In the genomic region with DNA sequence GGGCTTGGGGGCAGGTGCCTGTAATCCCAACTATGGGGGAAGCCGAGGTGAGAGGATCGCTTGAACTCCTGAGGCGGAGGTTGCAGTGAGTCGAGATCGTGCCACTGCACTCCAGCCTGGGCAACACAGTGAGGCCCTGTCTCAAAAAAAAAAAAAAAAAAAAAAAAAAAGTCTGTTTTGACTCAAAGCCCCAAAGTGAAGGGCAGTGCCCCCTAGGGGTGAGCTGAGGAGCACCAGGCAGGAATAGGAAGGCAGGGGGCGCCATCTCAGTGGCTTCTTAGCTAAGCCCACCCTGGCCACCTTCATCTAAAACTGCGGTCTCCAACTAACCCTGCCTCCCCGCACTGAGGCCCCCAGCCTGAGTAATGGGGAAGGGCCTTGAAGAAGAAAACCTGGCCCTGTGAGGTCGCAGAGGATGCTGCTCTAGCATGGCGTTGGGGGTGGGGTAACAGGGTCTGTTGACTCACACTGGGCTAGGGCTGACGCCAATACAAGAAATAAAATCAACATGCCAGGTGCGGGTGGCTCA, we compare ENCODE assay signal across 8 cellular contexts. TPM values are rescaled to one million over a fixed set of nuclear protein-coding genes. Genes with fewer than 3 reads are reported as not detected.
A peak's percentile ranks its signal among the peaks of the same experiment; 100 is the strongest.
DNase-seq lines count a peak whose midpoint lies in the region; ATAC-seq and TF ChIP-seq lines count a peak whose summit lies in the region.

No MANE protein-coding gene starts in this region.

- BruUV-seq in OCI-LY7 (replicated peaks; lab: Mats Ljungman, UMichigan): no TSS peak

- H3K27ac Mint-ChIP-seq in activated CD4-positive, alpha-beta T cell treated with anti-CD3 and anti-CD28 coated beads for 36 hours: no peak overlapping the region

- intact Hi-C loops in activated CD4-positive, alpha-beta T cell treated with anti-CD3 and anti-CD28 coated beads for 36 hours (cut with DNase I, micrococcal nuclease): loop anchor here (1.0 to 10.0 kb wide), 2 partner anchors 108 kb away; no protein-coding TSS in a partner anchor
- intact Hi-C loops in OCI-LY7 (cut with micrococcal nuclease; ENCODE audit: unreplicated experiment): no loop called here

- no peak overlapping the region for H3K4me3 Mint-ChIP-seq in activated CD4-positive, alpha-beta T cell treated with anti-CD3 and anti-CD28 coated beads for 36 hours

- DNase-seq in activated CD4-positive, alpha-beta T cell treated with anti-CD3 and anti-CD28 coated beads for 36 hours: peak; percentile 79
- no peak for DNase-seq in activated CD4-positive, alpha-beta T cell treated with anti-CD3 and anti-CD28 coated beads for 1 hour
- peak; percentile 60 for DNase-seq in OCI-LY7 (ENCODE audit: low spot score)
- no peak for DNase-seq in astrocyte of the cerebellum (ENCODE audit: low read depth)
- no peak for DNase-seq in lung (ENCODE audit: low spot score)
- DNase-seq in NCI-H524 treated with DMSO at 0.1 percent for 48 hours (lab: John Stamatoyannopoulos, UW): no peak

- H3K4me1 Mint-ChIP-seq in activated CD4-positive, alpha-beta T cell treated with anti-CD3 and anti-CD28 coated beads for 36 hours: no peaks in the 10 kb centered on the region

- no peaks in the 10 kb centered on the region for H3K9me3 ChIP-seq in OCI-LY7 (ENCODE audit: low read length)
- H3K9me3 ChIP-seq in lung (ENCODE audit: control insufficient read depth in 2 of 2, insufficient read depth in 1 of 2, low read length in 1 of 2): no peaks in the 10 kb centered on the region

- in situ Hi-C loops in astrocyte of the cerebellum (cut with HindIII; ENCODE audit: low sequenced_read_pairs): no loop called here

- 89 to 91% methylated on average over 12 of the region's 12 CpGs for WGBS in lung, 2 donors

- no peak overlapping the region for H3K4me2 ChIP-seq in OCI-LY7 (ENCODE audit: low read length)

- H3K27me3 ChIP-seq in lung (ENCODE audit: control insufficient read depth, insufficient read depth): no peaks in the 10 kb centered on the region

- peak; percentile 71 for ATAC-seq in activated CD4-positive, alpha-beta T cell treated with anti-CD3 and anti-CD28 coated beads for 36 hours
- ATAC-seq in lung (ENCODE audit: insufficient read depth, low FRiP score) (no peak), GM18520 (IDR thresholded peaks at IDR 0.05; ENCODE audit: unreplicated experiment) (no peak), HG02885 (IDR thresholded peaks at IDR 0.05; ENCODE audit: poor library complexity, unreplicated experiment) (no peak)

- POLR2A ChIA-PET in activated CD4-positive, alpha-beta T cell treated with anti-CD3 and anti-CD28 coated beads for 36 hours (lab: Charles Lee): interaction anchor here (0.6 kb wide), 2 partner anchors 10 to 534 kb away, joined by 3 to 5 read pairs; no protein-coding TSS in a partner anchor
- POLR2A ChIA-PET in OCI-LY7 (lab: Charles Lee): interaction anchor here (0.5 kb wide), 1 partner anchor 1127 kb away, joined by 4 read pairs; no protein-coding TSS in a partner anchor

- peak; percentile 89 for TF ChIP-seq CTCF in OCI-LY7 (conservative IDR thresholded peaks at IDR 0.05; ENCODE audit: low read length)
- peak; percentile 65 for TF ChIP-seq CTCF in astrocyte of the cerebellum (IDR thresholded peaks at IDR 0.05; ENCODE audit: low read depth, low read length, missing control alignments)
- peak; percentile 38 for TF ChIP-seq CTCF in lung (IDR thresholded peaks at IDR 0.05; ENCODE audit: control extremely low read depth, extremely low read depth)

- CTCF ChIA-PET in activated CD4-positive, alpha-beta T cell treated with anti-CD3 and anti-CD28 coated beads for 36 hours (lab: Charles Lee): interaction anchor here (0.6 to 1.7 kb wide), 7 partner anchors 11 to 108 kb away, joined by 3 to 6 read pairs (median 4); no protein-coding TSS in a partner anchor
- CTCF ChIA-PET in OCI-LY7 (lab: Charles Lee; ENCODE audit: unreplicated experiment): interaction anchor here (0.6 kb wide), 1 partner anchor 66 kb away, joined by 3 read pairs; no protein-coding TSS in a partner anchor

- H3K4me3 ChIP-seq in OCI-LY7 (ENCODE audit: low read depth, low read length, poor library complexity, severe bottlenecking): no peak overlapping the region
- H3K4me3 ChIP-seq in astrocyte of the cerebellum (ENCODE audit: low read depth, low read length): no peak overlapping the region
- no peak overlapping the region for H3K4me3 ChIP-seq in lung

- H3K9me2 ChIP-seq in OCI-LY7 (ENCODE audit: insufficient read depth, low read length): no peaks in the 10 kb centered on the region

- no peaks in the 10 kb centered on the region for H4K20me1 ChIP-seq in OCI-LY7 (ENCODE audit: insufficient read depth, low read length)

- no peaks in the 10 kb centered on the region for H3K9me3 Mint-ChIP-seq in activated CD4-positive, alpha-beta T cell treated with anti-CD3 and anti-CD28 coated beads for 36 hours (ENCODE audit: low read depth)

- no peak overlapping the region for H2AFZ ChIP-seq in OCI-LY7 (ENCODE audit: low read length)

- no peaks in the 10 kb centered on the region for H3K36me3 Mint-ChIP-seq in activated CD4-positive, alpha-beta T cell treated with anti-CD3 and anti-CD28 coated beads for 36 hours (ENCODE audit: low read depth)

- H3K27ac ChIP-seq in OCI-LY7 (ENCODE audit: low read depth, low read length, poor library complexity, severe bottlenecking) (no peak overlapping the region), lung (ENCODE audit: low read depth in 1 of 2, low read length in 1 of 2) (peak overlapping the region in 1 of 2 donors; percentile 68)

- peaks cover 4% of the 10 kb centered on the region for H3K27me3 Mint-ChIP-seq in activated CD4-positive, alpha-beta T cell treated with anti-CD3 and anti-CD28 coated beads for 36 hours

- H3K79me2 ChIP-seq in OCI-LY7 (ENCODE audit: insufficient read depth, low read depth, low read length): no peaks in the 10 kb centered on the region

- H3K36me3 ChIP-seq in OCI-LY7 (ENCODE audit: insufficient read depth, low read length) (no peaks in the 10 kb centered on the region; the same call in 1 of the 2 replicates), lung (ENCODE audit: control insufficient read depth in 2 of 2, insufficient read depth in 2 of 2, low read length in 2 of 2) (peaks cover 0 to 2% of the 10 kb centered on the region in 2 donors)

- H3K4me1 ChIP-seq in OCI-LY7 (ENCODE audit: insufficient read depth, low read length, poor library complexity, severe bottlenecking) (no peaks in the 10 kb centered on the region), lung (ENCODE audit: control insufficient read depth in 2 of 2, insufficient read depth in 2 of 2, low read length in 2 of 2) (peaks cover 0 to 10% of the 10 kb centered on the region in 2 donors)

RNA-seq across cellular contexts. Expression of gene PODXL, which starts 9.8 kb away (rescaled TPM):
- under 1 TPM; 0.48 to 0.49 TPM for total RNA-seq in activated CD4-positive, alpha-beta T cell treated with anti-CD3 and anti-CD28 coated beads for 36 hours
- total RNA-seq in OCI-LY7 (2014; rRNA removed; shearing (Covaris generic)): 0.31 and 0.32 TPM in 2 replicates
- total RNA-seq in OCI-LY7 (2022) (2.1 and 2.2 TPM in 2 replicates), lung (100 to 1,000 TPM in 1 of 2 donors, 10 to 100 TPM in 1; 71.2 to 133 TPM)
- 10 to 100 TPM; 24.3 to 44.0 TPM for polyA plus RNA-seq in lung

Comparison
In these comparisons a context has a peak if more than half of its experiments do, and no peak if none do; other contexts are left out.
1. DNase-seq: peak in activated CD4-positive, alpha-beta T cell treated with anti-CD3 and anti-CD28 coated beads for 36 hours (single experiment) and OCI-LY7 (single experiment); none in activated CD4-positive, alpha-beta T cell treated with anti-CD3 and anti-CD28 coated beads for 1 hour (single experiment), astrocyte of the cerebellum (single experiment), lung (single experiment) and NCI-H524 treated with DMSO at 0.1 percent for 48 hours (single experiment).
2. CTCF ChIP-seq: peak in every context shown above with its lines; median percentile 89 in OCI-LY7; 65 in astrocyte of the cerebellum; 38 in lung.
3. RNA of gene PODXL, which starts 9.8 kb away (total RNA-seq): 71.2 to 133 TPM in lung; 0.31 to 2.2 TPM in OCI-LY7 and 0.48 to 0.49 TPM in activated CD4-positive, alpha-beta T cell treated with anti-CD3 and anti-CD28 coated beads for 36 hours; every median in the first group is over 10 times any median in the second.